In genomic region chr4:38548256-38548655, GRCh38 we compare ENCODE assay signal across 2 cellular contexts.
TF ChIP-seq lines count a peak whose summit lies in the region.

No MANE protein-coding gene starts in this region.

TF ChIP-seq in IMR-90, 13 proteins besides CTCF, POLR2A, EP300 and RAD21:
- no peak for TF ChIP-seq RFX5 (IDR thresholded peaks at IDR 0.05; ENCODE audit: low read depth, low read length)
- peak; percentile 59 for TF ChIP-seq CEBPB (IDR thresholded peaks at IDR 0.05; ENCODE audit: low read depth, low read length)

TF ChIP-seq in K562, 482 proteins besides CTCF, POLR2A, EP300 and RAD21:
- TF ChIP-seq SNIP1 (IDR thresholded peaks at IDR 0.05; ENCODE audit: low read depth) (no peak), CEBPB (tag; IDR thresholded peaks at IDR 0.05) (peak; percentile 68), HMG20B (CRISPR knock-in tag; IDR thresholded peaks at IDR 0.05) (no peak), POLR2G (IDR thresholded peaks at IDR 0.05; ENCODE audit: low read depth, low read length) (no peak), POLR3G (IDR thresholded peaks at IDR 0.05; ENCODE audit: extremely low read depth, insufficient read length, insufficient replicate concordance) (no peak), CEBPG (CRISPR knock-in tag; IDR thresholded peaks at IDR 0.05) (no peak), CEBPG (tag; conservative IDR thresholded peaks at IDR 0.05 in 1 of 2, IDR thresholded peaks at IDR 0.05 in 1 of 2) (peak; percentile 29 to 78; a peak in 2 of 4 replicates), FOXK1 (CRISPR knock-in tag; IDR thresholded peaks at IDR 0.05; ENCODE audit: borderline replicate concordance) (no peak), ZBTB1 (CRISPR knock-in tag; IDR thresholded peaks at IDR 0.05; ENCODE audit: borderline replicate concordance, low read depth) (no peak), DDX20 (tag; IDR thresholded peaks at IDR 0.05; ENCODE audit: low read depth) (no peak), CBX3 (IDR thresholded peaks at IDR 0.05; ENCODE audit: borderline replicate concordance in 1 of 2, low read length in 2 of 2) (no peak)
